In genomic region chr1:15056515-15057285, GRCh38 we compare ENCODE assay signal across 1 cellular context.
TF ChIP-seq lines count a peak whose summit lies in the region.

No MANE protein-coding gene starts in this region.

TF ChIP-seq in K562, 482 proteins besides CTCF, POLR2A, EP300 and RAD21 (continued from another document):
- no peak for TF ChIP-seq TEAD4 (IDR thresholded peaks at IDR 0.05; ENCODE audit: low read length)
- TF ChIP-seq TEAD4 (CRISPR knock-in tag; IDR thresholded peaks at IDR 0.05; ENCODE audit: borderline replicate concordance): no peak
- TF ChIP-seq EHMT2 (IDR thresholded peaks at IDR 0.05): no peak
TF ChIP-seq in K562: peak in this region for 4.
